ENCODE assay signal across 20 cellular contexts in the genomic region with DNA sequence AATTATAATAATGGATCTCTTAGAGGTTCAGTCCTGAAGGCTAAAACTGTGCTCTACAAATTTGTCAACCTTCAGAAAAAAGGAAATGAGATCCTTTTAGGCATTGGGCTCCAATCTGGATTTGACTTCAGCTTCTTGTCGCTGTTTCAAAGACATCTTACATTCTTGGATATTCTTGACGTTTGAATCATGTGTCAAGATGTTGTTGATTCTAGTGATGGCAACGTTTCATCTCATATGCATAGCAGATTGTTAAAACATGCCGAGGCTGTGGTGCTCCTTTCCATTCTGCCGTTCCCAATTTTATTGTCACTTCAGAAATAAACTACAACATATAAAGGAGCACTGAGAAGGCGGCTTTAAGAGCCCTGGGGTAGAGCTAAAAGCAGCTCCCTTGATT.
"Had no signal": no experiment of that assay in that cellular context is flagged by ENCODE, and none has a peak within 500 bp of the region (broad histone marks: within the 10 kb centered on the region; RNA-seq: fewer than 3 reads in every experiment).

No MANE protein-coding gene starts in this region.

- H3K27ac ChIP-seq: colonic mucosa, esophagus muscularis mucosa, gastrocnemius medialis, heart right ventricle, left lung, lower lobe of right lung had no signal

- ATAC-seq: gastrocnemius medialis; heart right ventricle; left lung; left ventricle myocardium superior; lower lobe of right lung; naive thymus-derived CD4-positive, alpha-beta T cell had no signal

- DNase-seq: colonic mucosa; cortex of kidney; effector CD4-positive, alpha-beta T cell; effector memory CD4-positive, alpha-beta T cell; foreskin fibroblast; foreskin melanocyte; gastrocnemius medialis; glutamatergic neuron; head of caudate nucleus; heart right ventricle; hippocampal formation; islet precursor cell; kidney; kidney glomerular epithelial cell; left lung; left ventricle myocardium superior; lower lobe of right lung; mesenchymal stem cell; naive thymus-derived CD4-positive, alpha-beta T cell had no signal

- H3K4me3 ChIP-seq: colonic mucosa, esophagus muscularis mucosa, gastrocnemius medialis, heart right ventricle, left lung, lower lobe of right lung had no signal

- H3K27me3 ChIP-seq: colonic mucosa, esophagus muscularis mucosa, gastrocnemius medialis, heart right ventricle, left lung had no signal
